In the genomic region with DNA sequence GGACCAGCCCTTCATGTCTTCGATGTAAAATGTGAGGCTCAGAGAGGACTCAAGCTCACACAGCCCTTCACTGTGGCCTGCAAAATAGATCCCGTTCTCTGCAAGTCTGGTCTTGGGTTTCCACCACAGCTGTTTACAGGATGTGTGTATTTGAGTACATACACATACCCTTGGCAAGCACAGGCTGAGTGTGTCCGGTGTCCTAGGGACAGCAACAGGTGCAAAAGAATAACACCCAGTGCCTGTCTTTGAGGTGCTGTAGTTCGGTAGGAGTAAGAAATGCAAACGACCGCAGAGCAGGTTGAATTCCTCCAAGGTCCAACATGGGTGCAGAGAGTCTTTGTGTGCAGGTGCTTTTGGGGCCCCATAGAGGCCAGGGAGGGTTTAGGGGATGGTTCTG, we compare ENCODE assay signal across 4 cellular contexts. TPM values are rescaled to one million over a fixed set of nuclear protein-coding genes. Genes with fewer than 3 reads are reported as not detected.
"Had no signal": no experiment of that assay in that cellular context is flagged by ENCODE, and none has a peak within 500 bp of the region (broad histone marks: within the 10 kb centered on the region; RNA-seq: fewer than 3 reads in every experiment).

No MANE protein-coding gene starts in this region.

RNA-seq across cellular contexts. Expression of gene EVPLL, which starts 44.9 kb away (rescaled TPM):
- total RNA-seq: LHCN-M2, M059J, NCI-H460 had no signal

RNA-seq across cellular contexts. Expression of gene LGALS9C, which starts 54.1 kb away (rescaled TPM):
- total RNA-seq: LHCN-M2, M059J, MCF 10A had no signal
